Comparison of ENCODE assay signal across 8 cellular contexts in genomic region chr5:1174122-1174936, GRCh38. TPM values are rescaled to one million over a fixed set of nuclear protein-coding genes. Genes with fewer than 3 reads are reported as not detected.
A peak's percentile ranks its signal among the peaks of the same experiment; 100 is the strongest.
DNase-seq lines count a peak whose midpoint lies in the region; ATAC-seq, FAIRE-seq and TF ChIP-seq lines count a peak whose summit lies in the region.

No MANE protein-coding gene starts in this region.

- no peak overlapping the region for H3K4me3 Mint-ChIP-seq in brain

- H3K36me3 Mint-ChIP-seq in brain = no peaks in the 10 kb centered on the region

- peak; percentile 79 for TF ChIP-seq CTCF in D721Med (IDR thresholded peaks at IDR 0.05; ENCODE audit: insufficient read depth, missing control alignments)
- peak; percentile 46 to 57 for TF ChIP-seq CTCF in brain (conservative IDR thresholded peaks at IDR 0.05)

- FAIRE-seq in D721Med (lab: Jason Lieb, UNC) = no peak

- H3K27ac Mint-ChIP-seq in brain = peak overlapping the region in 1 of 5 experiments; percentile 81

- peaks cover under 1% of the 10 kb centered on the region for H3K4me1 Mint-ChIP-seq in brain

- peaks cover 9% of the 10 kb centered on the region for H3K27me3 Mint-ChIP-seq in brain

- ATAC-seq in SK-N-SH treated with all-trans-retinoic acid at 6 μM for 48 hours = peak; percentile 92
- no peak for ATAC-seq in GM19328 (IDR thresholded peaks at IDR 0.05; ENCODE audit: unreplicated experiment)
- no peak for ATAC-seq in GM21786 (IDR thresholded peaks at IDR 0.05; ENCODE audit: unreplicated experiment)

- no peak for DNase-seq in D721Med (ENCODE audit: insufficient read length, low spot score)
- peak; percentile 8 for DNase-seq in KG1 (lab: John Stamatoyannopoulos, UW)
- peak; percentile 63 for DNase-seq in inferior parietal cortex (ENCODE audit: extremely low spot score)
- DNase-seq in stimulated activated CD4-positive, alpha-beta T cell treated with anti-CD3 and anti-CD28 coated beads, Interleukin-2, amount 100 ng/mL, for 24 hours = peak; percentile 46 to 70

- H3K9me3 Mint-ChIP-seq in brain = peaks cover 0 to 4% (median 0%) of the 10 kb centered on the region in 5 experiments

TF ChIP-seq in SK-N-SH treated with all-trans-retinoic acid at 6 μM for 48 hours, 23 proteins besides CTCF, POLR2A, EP300 and RAD21:
- no peak for TF ChIP-seq OSR1 (CRISPR knock-in tag; IDR thresholded peaks at IDR 0.05)
- no peak for TF ChIP-seq BACH2 (CRISPR knock-in tag; IDR thresholded peaks at IDR 0.05; ENCODE audit: borderline replicate concordance)
- no peak for TF ChIP-seq ZNF8 (CRISPR knock-in tag; IDR thresholded peaks at IDR 0.05)
- no peak for TF ChIP-seq ZC3H10 (CRISPR knock-in tag; IDR thresholded peaks at IDR 0.05)
- no peak for TF ChIP-seq ZFP30 (CRISPR knock-in tag; IDR thresholded peaks at IDR 0.05)
- TF ChIP-seq ARNTL (CRISPR knock-in tag; IDR thresholded peaks at IDR 0.05; ENCODE audit: borderline replicate concordance, low read depth) = no peak
- no peak for TF ChIP-seq ZNF70 (CRISPR knock-in tag; IDR thresholded peaks at IDR 0.05)
- no peak for TF ChIP-seq ESRRG (CRISPR knock-in tag; IDR thresholded peaks at IDR 0.05)
- TF ChIP-seq RARB (CRISPR knock-in tag; IDR thresholded peaks at IDR 0.05) = no peak

RNA-seq across cellular contexts. Expression of gene SLC6A19, which starts 27.1 kb away (rescaled TPM):
- polyA plus RNA-seq in brain (ENCODE audit: insufficient read depth, low read depth, low replicate concordance) = not detected

RNA-seq across cellular contexts. Expression of gene SLC6A18, which starts 50.9 kb away (rescaled TPM):
- polyA plus RNA-seq in brain (ENCODE audit: insufficient read depth, low read depth, low replicate concordance) = not detected
